8 cellular contexts compared by ENCODE assay signal in genomic region chr7:106285051-106285800, GRCh38. TPM values are rescaled to one million over a fixed set of nuclear protein-coding genes. Genes with fewer than 3 reads are reported as not detected.
A peak's percentile ranks its signal among the peaks of the same experiment; 100 is the strongest.
DNase-seq lines count a peak whose midpoint lies in the region; ATAC-seq and TF ChIP-seq lines count a peak whose summit lies in the region.

No MANE protein-coding gene starts in this region.

- H3K9ac ChIP-seq in PC-3 (ENCODE audit: low read length): peak overlapping the region; percentile 80
- H3K9ac ChIP-seq in muscle layer of colon (ENCODE audit: low read length): peak overlapping the region; percentile 93

- H3K4me3 Mint-ChIP-seq in activated T-cell treated with anti-CD3 and anti-CD28 coated beads, Interleukin-2, amount 50 U/mL, for 4 hours: peak overlapping the region; percentile 96

- H4K20me1 ChIP-seq in PC-3 (ENCODE audit: low read length): peaks cover 29% of the 10 kb centered on the region

- TF ChIP-seq CTCF in PC-3 (conservative IDR thresholded peaks at IDR 0.05; ENCODE audit: low read depth, low read length): no peak

- no peaks in the 10 kb centered on the region for H3K9me3 Mint-ChIP-seq in activated T-cell treated with anti-CD3 and anti-CD28 coated beads, Interleukin-2, amount 50 U/mL, for 4 hours

- no peaks in the 10 kb centered on the region for H3K27me3 Mint-ChIP-seq in activated T-cell treated with anti-CD3 and anti-CD28 coated beads, Interleukin-2, amount 50 U/mL, for 4 hours (ENCODE audit: low read depth)

- peak overlapping the region; percentile 91 for H3K4me2 ChIP-seq in PC-3 (ENCODE audit: low read length)

- H3K27me3 ChIP-seq in PC-3 (ENCODE audit: low read length) (no peaks in the 10 kb centered on the region), muscle layer of colon (ENCODE audit: control insufficient read depth in 1 of 2, insufficient read depth in 2 of 2, low read length in 2 of 2) (no peaks in the 10 kb centered on the region)

- H3K36me3 Mint-ChIP-seq in activated T-cell treated with anti-CD3 and anti-CD28 coated beads, Interleukin-2, amount 50 U/mL, for 4 hours (ENCODE audit: insufficient read depth): peaks cover 29% of the 10 kb centered on the region

- peak overlapping the region; percentile 80 for H2AFZ ChIP-seq in PC-3 (ENCODE audit: low read length)

- H3K4me3 ChIP-seq in Jurkat, Clone E6-1 (ENCODE audit: low read length): peak overlapping the region; percentile 83
- H3K4me3 ChIP-seq in PC-3 (ENCODE audit: low read length) (peak overlapping the region; percentile 79), muscle layer of colon (ENCODE audit: low read depth in 1 of 2, low read length in 2 of 2) (peak overlapping the region; percentile 68 to 94)

- no TSS peak for BruUV-seq in PC-3 (replicated peaks; lab: Mats Ljungman, UMichigan)

- no peaks in the 10 kb centered on the region for H3F3A ChIP-seq in PC-3 (ENCODE audit: low read length, unreplicated experiment)

- H3K4me1 Mint-ChIP-seq in activated T-cell treated with anti-CD3 and anti-CD28 coated beads, Interleukin-2, amount 50 U/mL, for 4 hours (ENCODE audit: low read depth): peaks cover 30% of the 10 kb centered on the region

- H3K9me2 ChIP-seq in PC-3 (replicated peaks; ENCODE audit: low read length): no peaks in the 10 kb centered on the region

- H3K4me1 ChIP-seq in PC-3 (ENCODE audit: insufficient read depth, low read length) (peaks cover 26% of the 10 kb centered on the region), muscle layer of colon (ENCODE audit: insufficient read depth, low read length) (peaks cover 11% of the 10 kb centered on the region)

- intact Hi-C loops in PC-3 (cut with micrococcal nuclease): loop anchor here (1.0 to 2.0 kb wide), 8 partner anchors 27 to 764 kb away; partner anchors contain the start of gene SYPL1

- H3K9me3 ChIP-seq in PC-3 (ENCODE audit: low read length) (no peaks in the 10 kb centered on the region), muscle layer of colon (ENCODE audit: low read length) (no peaks in the 10 kb centered on the region)

- H3K36me3 ChIP-seq in PC-3 (ENCODE audit: low read depth, low read length) (no peaks in the 10 kb centered on the region), muscle layer of colon (ENCODE audit: insufficient read depth, low read length) (no peaks in the 10 kb centered on the region)

- H3K79me2 ChIP-seq in PC-3 (ENCODE audit: low read length): peaks cover 40% of the 10 kb centered on the region

- ATAC-seq in GM21717 (IDR thresholded peaks at IDR 0.05; ENCODE audit: unreplicated experiment) (peak; percentile 76), PC-3 (peak; percentile 83), esophagus mucosa (peak; percentile 94)
- peak; percentile 79 to 85 for ATAC-seq in activated T-cell treated with anti-CD3 and anti-CD28 coated beads, Interleukin-2, amount 50 U/mL, for 4 hours

- peak; percentile 100 for DNase-seq in DMS53 (lab: John Stamatoyannopoulos, UW)
- DNase-seq in Jurkat, Clone E6-1 (ENCODE audit: low read depth, low spot score): peak; percentile 94
- DNase-seq in PC-3: peak; percentile 100
- DNase-seq in activated T-cell treated with anti-CD3 and anti-CD28 coated beads, Interleukin-2, amount 50 U/mL, for 4 hours: peak; percentile 100
- DNase-seq in stimulated activated CD8-positive, alpha-beta memory T cell treated with anti-CD3 and anti-CD28 coated beads, Interleukin-7, amount 100 ng/mL, for 1 hour (ENCODE audit: low read depth in 2 of 2): peak; percentile 94 to 97

- CTCF ChIA-PET in PC-3 (lab: Charles Lee): interaction anchor here (0.6 to 2.5 kb wide), 6 partner anchors 28 to 408 kb away, joined by 3 to 16 read pairs (median 4); no protein-coding TSS in a partner anchor

- POLR2A ChIA-PET in PC-3 (lab: Charles Lee; ENCODE audit: unreplicated experiment): interaction anchor here (0.5 to 1.3 kb wide), 28 partner anchors 15 to 1740 kb away, joined by 3 to 20 read pairs (median 4); partner anchors contain the start of gene HBP1

- H3K27ac ChIP-seq in PC-3 (ENCODE audit: low read length): peak overlapping the region; percentile 70
- peak overlapping the region; percentile 99 for H3K27ac ChIP-seq in muscle layer of colon (ENCODE audit: low read depth, low read length)

RNA-seq across cellular contexts. Expression of gene NAMPT, which starts 0.4 kb away (rescaled TPM):
- polyA plus RNA-seq in Jurkat, Clone E6-1 (2012; ENCODE audit: insufficient read depth, insufficient read length): 68.8 TPM
- total RNA-seq in PC-3 (2014; rRNA removed) (55.2 and 66.0 TPM in 2 replicates), esophagus mucosa (418 TPM)
- 1,000 to 10,000 TPM; 1,116 to 1,426 (median 1,121) TPM for total RNA-seq in activated T-cell treated with anti-CD3 and anti-CD28 coated beads, Interleukin-2, amount 50 U/mL, for 4 hours

Comparison
In these comparisons a context has a peak if more than half of its experiments do, and no peak if none do; other contexts are left out.
1. Peak in every context shown above with its lines: DNase-seq, ATAC-seq, H3K4me3 ChIP-seq and H3K27ac ChIP-seq.